ENCODE assay signal across 1 cellular context in genomic region chr2:238203973-238204683, GRCh38.
TF ChIP-seq lines count a peak whose summit lies in the region.

No MANE protein-coding gene starts in this region.

TF ChIP-seq in H1, 55 proteins besides CTCF, POLR2A, EP300 and RAD21:
- TF ChIP-seq SP1 (IDR thresholded peaks at IDR 0.05; ENCODE audit: low read depth, low read length) (no peak), ASH2L (IDR thresholded peaks at IDR 0.05; ENCODE audit: low read length) (no peak), BACH1 (IDR thresholded peaks at IDR 0.05; ENCODE audit: low read length) (no peak), TAF7 (optimal IDR thresholded peaks at IDR 0.05; ENCODE audit: borderline replicate concordance, low read depth, low read length) (no peak), CHD1 (IDR thresholded peaks at IDR 0.05; ENCODE audit: low read depth, low read length) (no peak), EGR1 (IDR thresholded peaks at IDR 0.05; ENCODE audit: borderline replicate concordance, low read depth, low read length) (no peak), JUND (IDR thresholded peaks at IDR 0.05; ENCODE audit: low read length) (no peak), NANOG (IDR thresholded peaks at IDR 0.05; ENCODE audit: insufficient read depth, low read depth, low read length, poor library complexity, severe bottlenecking) (no peak), RNF2 (IDR thresholded peaks at IDR 0.05; ENCODE audit: borderline replicate concordance, low read depth, low read length, missing control alignments, poor library complexity, severe bottlenecking) (no peak), TBP (IDR thresholded peaks at IDR 0.05; ENCODE audit: low read depth, low read length) (no peak), POU5F1 (IDR thresholded peaks at IDR 0.05; ENCODE audit: low read depth, low read length) (no peak), BCL11A (IDR thresholded peaks at IDR 0.05; ENCODE audit: low read depth in 2 of 2, low read length in 2 of 2) (no peak), MAFK (IDR thresholded peaks at IDR 0.05; ENCODE audit: low read depth, low read length) (no peak), CBX5 (IDR thresholded peaks at IDR 0.05; ENCODE audit: low read depth, low read length) (no peak), HDAC6 (IDR thresholded peaks at IDR 0.05; ENCODE audit: low read depth, low read length) (no peak), KDM5A (IDR thresholded peaks at IDR 0.05; ENCODE audit: low read length) (no peak), RBBP5 (IDR thresholded peaks at IDR 0.05; ENCODE audit: borderline replicate concordance, low read depth, low read length) (no peak)
- TF ChIP-seq, protein P1, sequence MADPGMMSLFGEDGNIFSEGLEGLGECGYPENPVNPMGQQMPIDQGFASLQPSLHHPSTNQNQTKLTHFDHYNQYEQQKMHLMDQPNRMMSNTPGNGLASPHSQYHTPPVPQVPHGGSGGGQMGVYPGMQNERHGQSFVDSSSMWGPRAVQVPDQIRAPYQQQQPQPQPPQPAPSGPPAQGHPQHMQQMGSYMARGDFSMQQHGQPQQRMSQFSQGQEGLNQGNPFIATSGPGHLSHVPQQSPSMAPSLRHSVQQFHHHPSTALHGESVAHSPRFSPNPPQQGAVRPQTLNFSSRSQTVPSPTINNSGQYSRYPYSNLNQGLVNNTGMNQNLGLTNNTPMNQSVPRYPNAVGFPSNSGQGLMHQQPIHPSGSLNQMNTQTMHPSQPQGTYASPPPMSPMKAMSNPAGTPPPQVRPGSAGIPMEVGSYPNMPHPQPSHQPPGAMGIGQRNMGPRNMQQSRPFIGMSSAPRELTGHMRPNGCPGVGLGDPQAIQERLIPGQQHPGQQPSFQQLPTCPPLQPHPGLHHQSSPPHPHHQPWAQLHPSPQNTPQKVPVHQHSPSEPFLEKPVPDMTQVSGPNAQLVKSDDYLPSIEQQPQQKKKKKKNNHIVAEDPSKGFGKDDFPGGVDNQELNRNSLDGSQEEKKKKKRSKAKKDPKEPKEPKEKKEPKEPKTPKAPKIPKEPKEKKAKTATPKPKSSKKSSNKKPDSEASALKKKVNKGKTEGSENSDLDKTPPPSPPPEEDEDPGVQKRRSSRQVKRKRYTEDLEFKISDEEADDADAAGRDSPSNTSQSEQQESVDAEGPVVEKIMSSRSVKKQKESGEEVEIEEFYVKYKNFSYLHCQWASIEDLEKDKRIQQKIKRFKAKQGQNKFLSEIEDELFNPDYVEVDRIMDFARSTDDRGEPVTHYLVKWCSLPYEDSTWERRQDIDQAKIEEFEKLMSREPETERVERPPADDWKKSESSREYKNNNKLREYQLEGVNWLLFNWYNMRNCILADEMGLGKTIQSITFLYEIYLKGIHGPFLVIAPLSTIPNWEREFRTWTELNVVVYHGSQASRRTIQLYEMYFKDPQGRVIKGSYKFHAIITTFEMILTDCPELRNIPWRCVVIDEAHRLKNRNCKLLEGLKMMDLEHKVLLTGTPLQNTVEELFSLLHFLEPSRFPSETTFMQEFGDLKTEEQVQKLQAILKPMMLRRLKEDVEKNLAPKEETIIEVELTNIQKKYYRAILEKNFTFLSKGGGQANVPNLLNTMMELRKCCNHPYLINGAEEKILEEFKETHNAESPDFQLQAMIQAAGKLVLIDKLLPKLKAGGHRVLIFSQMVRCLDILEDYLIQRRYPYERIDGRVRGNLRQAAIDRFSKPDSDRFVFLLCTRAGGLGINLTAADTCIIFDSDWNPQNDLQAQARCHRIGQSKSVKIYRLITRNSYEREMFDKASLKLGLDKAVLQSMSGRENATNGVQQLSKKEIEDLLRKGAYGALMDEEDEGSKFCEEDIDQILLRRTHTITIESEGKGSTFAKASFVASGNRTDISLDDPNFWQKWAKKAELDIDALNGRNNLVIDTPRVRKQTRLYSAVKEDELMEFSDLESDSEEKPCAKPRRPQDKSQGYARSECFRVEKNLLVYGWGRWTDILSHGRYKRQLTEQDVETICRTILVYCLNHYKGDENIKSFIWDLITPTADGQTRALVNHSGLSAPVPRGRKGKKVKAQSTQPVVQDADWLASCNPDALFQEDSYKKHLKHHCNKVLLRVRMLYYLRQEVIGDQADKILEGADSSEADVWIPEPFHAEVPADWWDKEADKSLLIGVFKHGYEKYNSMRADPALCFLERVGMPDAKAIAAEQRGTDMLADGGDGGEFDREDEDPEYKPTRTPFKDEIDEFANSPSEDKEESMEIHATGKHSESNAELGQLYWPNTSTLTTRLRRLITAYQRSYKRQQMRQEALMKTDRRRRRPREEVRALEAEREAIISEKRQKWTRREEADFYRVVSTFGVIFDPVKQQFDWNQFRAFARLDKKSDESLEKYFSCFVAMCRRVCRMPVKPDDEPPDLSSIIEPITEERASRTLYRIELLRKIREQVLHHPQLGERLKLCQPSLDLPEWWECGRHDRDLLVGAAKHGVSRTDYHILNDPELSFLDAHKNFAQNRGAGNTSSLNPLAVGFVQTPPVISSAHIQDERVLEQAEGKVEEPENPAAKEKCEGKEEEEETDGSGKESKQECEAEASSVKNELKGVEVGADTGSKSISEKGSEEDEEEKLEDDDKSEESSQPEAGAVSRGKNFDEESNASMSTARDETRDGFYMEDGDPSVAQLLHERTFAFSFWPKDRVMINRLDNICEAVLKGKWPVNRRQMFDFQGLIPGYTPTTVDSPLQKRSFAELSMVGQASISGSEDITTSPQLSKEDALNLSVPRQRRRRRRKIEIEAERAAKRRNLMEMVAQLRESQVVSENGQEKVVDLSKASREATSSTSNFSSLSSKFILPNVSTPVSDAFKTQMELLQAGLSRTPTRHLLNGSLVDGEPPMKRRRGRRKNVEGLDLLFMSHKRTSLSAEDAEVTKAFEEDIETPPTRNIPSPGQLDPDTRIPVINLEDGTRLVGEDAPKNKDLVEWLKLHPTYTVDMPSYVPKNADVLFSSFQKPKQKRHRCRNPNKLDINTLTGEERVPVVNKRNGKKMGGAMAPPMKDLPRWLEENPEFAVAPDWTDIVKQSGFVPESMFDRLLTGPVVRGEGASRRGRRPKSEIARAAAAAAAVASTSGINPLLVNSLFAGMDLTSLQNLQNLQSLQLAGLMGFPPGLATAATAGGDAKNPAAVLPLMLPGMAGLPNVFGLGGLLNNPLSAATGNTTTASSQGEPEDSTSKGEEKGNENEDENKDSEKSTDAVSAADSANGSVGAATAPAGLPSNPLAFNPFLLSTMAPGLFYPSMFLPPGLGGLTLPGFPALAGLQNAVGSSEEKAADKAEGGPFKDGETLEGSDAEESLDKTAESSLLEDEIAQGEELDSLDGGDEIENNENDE (IDR thresholded peaks at IDR 0.05; ENCODE audit: insufficient replicate concordance, low read length): no peak
- TF ChIP-seq, protein P2, sequence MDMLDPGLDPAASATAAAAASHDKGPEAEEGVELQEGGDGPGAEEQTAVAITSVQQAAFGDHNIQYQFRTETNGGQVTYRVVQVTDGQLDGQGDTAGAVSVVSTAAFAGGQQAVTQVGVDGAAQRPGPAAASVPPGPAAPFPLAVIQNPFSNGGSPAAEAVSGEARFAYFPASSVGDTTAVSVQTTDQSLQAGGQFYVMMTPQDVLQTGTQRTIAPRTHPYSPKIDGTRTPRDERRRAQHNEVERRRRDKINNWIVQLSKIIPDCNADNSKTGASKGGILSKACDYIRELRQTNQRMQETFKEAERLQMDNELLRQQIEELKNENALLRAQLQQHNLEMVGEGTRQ (IDR thresholded peaks at IDR 0.05; ENCODE audit: low read length): no peak
